Comparison of ENCODE assay signal across 19 cellular contexts in the genomic region with DNA sequence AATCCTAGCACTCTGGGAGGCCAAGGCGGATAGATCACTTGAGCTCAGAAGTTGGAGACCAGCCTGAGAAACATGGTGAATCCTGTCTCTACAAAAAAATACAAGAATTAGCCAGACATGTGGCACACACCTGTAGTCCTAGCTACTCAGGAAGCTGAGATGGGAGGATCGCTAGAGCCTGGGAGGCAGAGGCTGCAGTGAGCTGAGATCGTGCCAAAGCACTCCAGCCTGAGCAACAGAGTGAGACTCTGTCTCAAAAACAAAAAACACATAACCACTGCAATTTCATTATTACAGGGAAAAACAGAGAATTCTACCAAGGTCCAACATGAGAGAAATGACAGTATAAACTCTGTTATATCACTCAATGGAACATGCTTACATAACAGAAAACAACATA.
"Had no signal": no experiment of that assay in that cellular context is flagged by ENCODE, and none has a peak within 500 bp of the region (broad histone marks: within the 10 kb centered on the region; RNA-seq: fewer than 3 reads in every experiment).

No MANE protein-coding gene starts in this region.

- DNase-seq: activated CD4-positive, alpha-beta T cell treated with anti-CD3 and anti-CD28 coated beads, Interleukin-2, amount 50 U/mL, for 4 hours; erythroblast; gastrocnemius medialis; head of caudate nucleus; lower lobe of right lung; nephron progenitor cell; nucleus accumbens; posterior cingulate gyrus; spleen; stimulated activated naive CD4-positive, alpha-beta T cell treated with Interleukin-2 at 50 U/mL for 16 hours; T-helper 17 cell; uterus had no signal

- H3K4me3 Mint-ChIP-seq: activated T-helper 1 cell treated with anti-CD3 and anti-CD28 coated beads, Interleukin-12 subunit alpha, Interleukin-12 subunit beta, Interleukin-2, Interleukin-4 antibody, amounts not matched to agents 30 ng/mL and 10 ng/mL and 1 ng/mL, durations not matched to agents 14 hours and 24 hours and 36 hours; central memory CD8-positive, alpha-beta T cell; mesothelial cell of epicardium; nephron progenitor cell; T-helper 17 cell had no signal

- H3K27me3 Mint-ChIP-seq: central memory CD8-positive, alpha-beta T cell; T-helper 17 cell had no signal

- ATAC-seq: gastrocnemius medialis, lower lobe of right lung, T-helper 17 cell had no signal

- H3K36me3 ChIP-seq: uterus had no signal

- H3K4me3 ChIP-seq: ascending aorta, coronary artery, gastrocnemius medialis, lower lobe of right lung, spleen, tibial nerve, uterus had no signal

- H3K4me1 ChIP-seq: ascending aorta, uterus had no signal

- H3K27ac ChIP-seq: ascending aorta, coronary artery, gastrocnemius medialis, lower lobe of right lung, spleen, tibial nerve, uterus, VCaP had no signal

- H3K27ac Mint-ChIP-seq: activated T-helper 1 cell treated with anti-CD3 and anti-CD28 coated beads, Interleukin-12 subunit alpha, Interleukin-12 subunit beta, Interleukin-2, Interleukin-4 antibody, amounts not matched to agents 30 ng/mL and 10 ng/mL and 1 ng/mL, durations not matched to agents 14 hours and 24 hours and 36 hours; mesothelial cell of epicardium; nephron progenitor cell; T-helper 17 cell had no signal

- H3K9me3 ChIP-seq: ascending aorta, gastrocnemius medialis, lower lobe of right lung, spleen, tibial nerve, uterus had no signal

- H3K9me3 Mint-ChIP-seq: activated T-helper 1 cell treated with anti-CD3 and anti-CD28 coated beads, Interleukin-12 subunit alpha, Interleukin-12 subunit beta, Interleukin-2, Interleukin-4 antibody, amounts not matched to agents 30 ng/mL and 10 ng/mL and 1 ng/mL, durations not matched to agents 14 hours and 24 hours and 36 hours; central memory CD8-positive, alpha-beta T cell; mesothelial cell of epicardium; nephron progenitor cell had no signal
